In the genomic region with DNA sequence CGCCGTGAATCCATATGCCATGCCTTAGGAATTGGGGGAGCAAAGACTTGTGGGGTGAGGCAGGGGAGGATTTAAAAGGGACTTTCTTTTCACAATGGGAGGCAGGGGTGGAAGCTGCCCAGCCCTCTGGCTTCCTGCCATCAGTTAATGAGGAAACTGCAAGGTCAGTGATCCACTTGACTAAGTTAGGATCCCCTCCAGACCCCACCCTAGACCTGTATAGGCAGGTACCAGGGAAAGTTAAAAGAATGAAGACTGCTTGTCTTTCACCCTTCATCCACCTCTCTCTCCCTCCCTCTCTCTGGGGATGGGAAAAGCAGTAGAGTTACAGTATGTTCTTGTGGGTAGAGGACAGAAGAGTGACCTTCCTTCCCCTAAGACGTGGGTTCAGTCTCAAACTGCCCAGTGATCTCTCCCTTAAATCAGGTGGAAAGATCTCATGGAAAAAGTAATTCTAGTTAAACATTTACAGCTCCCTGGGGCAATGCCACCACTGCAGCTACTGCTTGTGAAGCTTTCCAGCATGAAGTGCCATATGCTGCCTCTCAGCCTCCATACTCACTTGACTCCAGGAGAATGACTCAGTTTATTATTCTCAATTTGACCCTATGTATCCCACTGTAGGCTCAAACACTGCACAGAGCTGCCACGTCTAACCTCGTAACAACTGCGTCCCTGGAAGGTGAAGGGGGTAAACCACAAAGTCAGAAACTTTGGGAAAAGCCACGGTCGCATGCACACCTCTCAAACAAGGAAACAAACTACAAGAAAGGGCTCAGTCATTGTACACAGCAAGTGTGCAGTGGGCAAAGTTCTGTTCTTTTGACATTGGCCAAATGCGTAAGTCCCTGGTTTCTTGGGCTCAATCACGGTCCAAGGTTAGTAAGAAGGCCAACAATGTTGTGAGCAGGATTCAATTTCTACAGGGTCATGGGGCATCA, we compare ENCODE assay signal across 1 cellular context.
TF ChIP-seq lines count a peak whose summit lies in the region.

No MANE protein-coding gene starts in this region.

TF ChIP-seq in liver, 16 proteins besides CTCF, POLR2A, EP300 and RAD21 (continued from another document):
- TF ChIP-seq, protein P1, sequence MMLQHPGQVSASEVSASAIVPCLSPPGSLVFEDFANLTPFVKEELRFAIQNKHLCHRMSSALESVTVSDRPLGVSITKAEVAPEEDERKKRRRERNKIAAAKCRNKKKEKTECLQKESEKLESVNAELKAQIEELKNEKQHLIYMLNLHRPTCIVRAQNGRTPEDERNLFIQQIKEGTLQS (IDR thresholded peaks at IDR 0.05): no peak
- TF ChIP-seq, protein P2, sequence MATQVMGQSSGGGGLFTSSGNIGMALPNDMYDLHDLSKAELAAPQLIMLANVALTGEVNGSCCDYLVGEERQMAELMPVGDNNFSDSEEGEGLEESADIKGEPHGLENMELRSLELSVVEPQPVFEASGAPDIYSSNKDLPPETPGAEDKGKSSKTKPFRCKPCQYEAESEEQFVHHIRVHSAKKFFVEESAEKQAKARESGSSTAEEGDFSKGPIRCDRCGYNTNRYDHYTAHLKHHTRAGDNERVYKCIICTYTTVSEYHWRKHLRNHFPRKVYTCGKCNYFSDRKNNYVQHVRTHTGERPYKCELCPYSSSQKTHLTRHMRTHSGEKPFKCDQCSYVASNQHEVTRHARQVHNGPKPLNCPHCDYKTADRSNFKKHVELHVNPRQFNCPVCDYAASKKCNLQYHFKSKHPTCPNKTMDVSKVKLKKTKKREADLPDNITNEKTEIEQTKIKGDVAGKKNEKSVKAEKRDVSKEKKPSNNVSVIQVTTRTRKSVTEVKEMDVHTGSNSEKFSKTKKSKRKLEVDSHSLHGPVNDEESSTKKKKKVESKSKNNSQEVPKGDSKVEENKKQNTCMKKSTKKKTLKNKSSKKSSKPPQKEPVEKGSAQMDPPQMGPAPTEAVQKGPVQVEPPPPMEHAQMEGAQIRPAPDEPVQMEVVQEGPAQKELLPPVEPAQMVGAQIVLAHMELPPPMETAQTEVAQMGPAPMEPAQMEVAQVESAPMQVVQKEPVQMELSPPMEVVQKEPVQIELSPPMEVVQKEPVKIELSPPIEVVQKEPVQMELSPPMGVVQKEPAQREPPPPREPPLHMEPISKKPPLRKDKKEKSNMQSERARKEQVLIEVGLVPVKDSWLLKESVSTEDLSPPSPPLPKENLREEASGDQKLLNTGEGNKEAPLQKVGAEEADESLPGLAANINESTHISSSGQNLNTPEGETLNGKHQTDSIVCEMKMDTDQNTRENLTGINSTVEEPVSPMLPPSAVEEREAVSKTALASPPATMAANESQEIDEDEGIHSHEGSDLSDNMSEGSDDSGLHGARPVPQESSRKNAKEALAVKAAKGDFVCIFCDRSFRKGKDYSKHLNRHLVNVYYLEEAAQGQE (IDR thresholded peaks at IDR 0.05): peak; percentile 94
- TF ChIP-seq SP1 (IDR thresholded peaks at IDR 0.05) (peak; percentile 66), GABPA (IDR thresholded peaks at IDR 0.05 in 1 of 2, conservative IDR thresholded peaks at IDR 0.05 in 1 of 2) (no peak), RXRA (IDR thresholded peaks at IDR 0.05) (peak; percentile 52 to 81), FOXA1 (IDR thresholded peaks at IDR 0.05) (peak; percentile 41)
- TF ChIP-seq, protein P3, sequence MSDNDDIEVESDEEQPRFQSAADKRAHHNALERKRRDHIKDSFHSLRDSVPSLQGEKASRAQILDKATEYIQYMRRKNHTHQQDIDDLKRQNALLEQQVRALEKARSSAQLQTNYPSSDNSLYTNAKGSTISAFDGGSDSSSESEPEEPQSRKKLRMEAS (IDR thresholded peaks at IDR 0.05): peak; percentile 51
